8 cellular contexts compared by ENCODE assay signal in genomic region chr4:48578132-48578964, GRCh38.
DNase-seq lines count a peak whose midpoint lies in the region; ATAC-seq lines count a peak whose summit lies in the region.

No MANE protein-coding gene starts in this region.

- peak; percentile 74 for ATAC-seq in Right ventricle myocardium inferior
- peak; percentile 93 for ATAC-seq in HG02759 (IDR thresholded peaks at IDR 0.05; ENCODE audit: unreplicated experiment)

- H3K27ac ChIP-seq in caudate nucleus (ENCODE audit: low read depth, low read length) = no peak overlapping the region

- intact Hi-C loops in Right ventricle myocardium inferior (cut with DNase I) = loop anchor here (1.0 to 5.0 kb wide), 4 partner anchors 103 to 384 kb away; partner anchors contain the start of gene OCIAD1
- intact Hi-C loops in cardiac septum (cut with DNase I) = loop anchor here (1.0 to 10.0 kb wide), 4 partner anchors 104 to 385 kb away; partner anchors contain the start of gene OCIAD1

- DNase-seq in Right ventricle myocardium inferior (ENCODE audit: missing footprints) (no peak), cardiac septum (ENCODE audit: low spot score) (no peak), NCI-H146 (lab: John Stamatoyannopoulos, UW) (peak; percentile 64), T-helper 22 cell (ENCODE audit: low read depth) (peak; percentile 8), caudate nucleus (lab: John Stamatoyannopoulos, UW) (peak in 40 of 61 donors; percentile 0 to 81 (median 23)), kidney glomerular epithelial cell (lab: John Stamatoyannopoulos, UW) (peak; percentile 36)
- peak; percentile 8 for DNase-seq in stimulated activated CD4-positive, alpha-beta T cell treated with anti-CD3 and anti-CD28 coated beads, Interleukin-4, amount 100 ng/mL, for 1 hour

Comparison
In these comparisons a context has a peak if more than half of its experiments do, and no peak if none do; other contexts are left out.
1. DNase-seq: peak in NCI-H146 (single experiment), T-helper 22 cell (single experiment), caudate nucleus (40 of 61), kidney glomerular epithelial cell (single experiment) and stimulated activated CD4-positive, alpha-beta T cell treated with anti-CD3 and anti-CD28 coated beads, Interleukin-4, amount 100 ng/mL, for 1 hour (single experiment); none in Right ventricle myocardium inferior (single experiment) and cardiac septum (single experiment).